Comparison of ENCODE assay signal across 13 cellular contexts in genomic region chr6:147167009-147167408, GRCh38.
"Had no signal": no experiment of that assay in that cellular context is flagged by ENCODE, and none has a peak within 500 bp of the region (broad histone marks: within the 10 kb centered on the region; RNA-seq: fewer than 3 reads in every experiment).

No MANE protein-coding gene starts in this region.

- H3K36me3 ChIP-seq: gastrocnemius medialis, heart right ventricle, ovary, thoracic aorta had no signal

- H3K9me3 ChIP-seq: gastrocnemius medialis, heart right ventricle, ovary, thoracic aorta had no signal

- DNase-seq: activated B cell treated with CpG ODN at 0.5 μM for 24 hours; activated CD4-positive, alpha-beta T cell treated with anti-CD3 and anti-CD28 coated beads, Interleukin-2, amount 10 ng/mL, durations not matched to agents 7 days and 5 days; activated naive CD4-positive, alpha-beta T cell treated with anti-CD3 and anti-CD28 coated beads, Interleukin-2, amount 50 U/mL, for 16 hours; activated T-cell treated with anti-CD3 and anti-CD28 coated beads for 4 hours; central memory CD4-positive, alpha-beta T cell; gastrocnemius medialis; heart right ventricle; islet precursor cell; ovary; stimulated activated CD4-positive, alpha-beta T cell treated with anti-CD3 and anti-CD28 coated beads, Interleukin-15, amount 100 ng/mL, for 24 hours; stimulated activated CD4-positive, alpha-beta T cell treated with anti-CD3 and anti-CD28 coated beads, Interleukin-4, amount 100 ng/mL, for 24 hours had no signal

- H3K27ac ChIP-seq: gastrocnemius medialis, heart right ventricle, ovary, thoracic aorta had no signal

- ATAC-seq: gastrocnemius medialis, heart right ventricle, left lobe of liver had no signal

- H3K27me3 ChIP-seq: gastrocnemius medialis, heart right ventricle, ovary had no signal

- H3K4me3 ChIP-seq: gastrocnemius medialis, heart right ventricle, ovary had no signal

- H3K4me1 ChIP-seq: gastrocnemius medialis had no signal
